Comparison of ENCODE assay signal across 20 cellular contexts in the genomic region with DNA sequence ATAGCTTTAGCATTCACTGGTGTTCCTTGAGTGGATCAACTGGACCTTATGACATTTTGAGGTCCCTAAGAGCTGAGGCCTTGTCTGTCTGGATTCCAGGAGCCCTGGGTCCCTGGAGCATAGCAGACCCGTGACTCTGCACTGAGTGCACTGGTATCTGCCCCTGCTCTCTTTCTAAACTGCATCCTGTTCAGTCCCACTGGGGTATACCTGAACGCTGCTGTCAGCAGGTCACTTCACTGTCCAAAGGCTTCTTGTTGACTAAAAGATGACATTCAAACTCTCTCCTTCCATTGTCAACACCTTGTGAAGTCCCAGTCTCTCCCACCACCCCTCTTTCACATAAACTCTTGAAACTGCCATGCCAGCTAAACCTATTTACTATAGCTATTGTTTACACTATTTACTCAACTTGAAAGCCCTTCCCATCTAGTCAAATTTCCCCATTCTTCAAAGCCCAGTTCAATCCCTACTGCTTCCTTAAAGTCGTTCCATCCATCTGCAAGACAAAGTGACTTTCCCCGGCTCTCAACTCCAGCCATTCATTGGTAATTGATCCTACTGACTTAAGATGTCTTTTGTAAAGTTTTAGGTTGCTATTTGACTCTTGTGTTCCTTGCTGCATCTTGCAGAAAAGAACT.
A peak's percentile ranks its signal among the peaks of the same experiment; 100 is the strongest.
DNase-seq lines count a peak whose midpoint lies in the region; ATAC-seq and TF ChIP-seq lines count a peak whose summit lies in the region.
"Had no signal": no experiment of that assay in that cellular context is flagged by ENCODE, and none has a peak within 500 bp of the region (broad histone marks: within the 10 kb centered on the region; RNA-seq: fewer than 3 reads in every experiment).

No MANE protein-coding gene starts in this region.

- CTCF ChIA-PET in Panc1 (lab: Charles Lee) = no interaction called here

- TSS peak; percentile 38 for BruUV-seq in Panc1 (replicated peaks; lab: Mats Ljungman, UMichigan)

- TF ChIP-seq EP300 in suprapubic skin (IDR thresholded peaks at IDR 0.05) = no peak

- no peaks in the 10 kb centered on the region for H3K27me3 Mint-ChIP-seq in osteocyte (ENCODE audit: unreplicated experiment)
- H3K27me3 Mint-ChIP-seq: IgD-negative memory B cell had no signal

- no peak overlapping the region for H3K4me3 Mint-ChIP-seq in osteocyte (ENCODE audit: unreplicated experiment)
- H3K4me3 Mint-ChIP-seq: CD8-positive, alpha-beta T cell; IgD-negative memory B cell had no signal

- no CpG with 5 or more reads among the region's 4 CpGs for WGBS in iPS DF 6.9 (ENCODE audit: insufficient coverage, insufficient read length)
- 72% methylated on average over 4 of the region's 4 CpGs for WGBS in suprapubic skin

- peaks cover 32% of the 10 kb centered on the region for H3K4me1 Mint-ChIP-seq in osteocyte (ENCODE audit: unreplicated experiment)
- H3K4me1 Mint-ChIP-seq: IgD-negative memory B cell had no signal

- peaks cover 46% of the 10 kb centered on the region for H3K4me1 ChIP-seq in HUES6 (ENCODE audit: control insufficient read depth, insufficient read depth, low read length)
- H3K4me1 ChIP-seq in Panc1 (ENCODE audit: control insufficient read depth, insufficient read depth, low read length) = no peaks in the 10 kb centered on the region
- H3K4me1 ChIP-seq in iPS DF 6.9 (ENCODE audit: control insufficient read depth, insufficient read depth, low read length) = peaks cover 10% of the 10 kb centered on the region
- peaks cover 14% of the 10 kb centered on the region for H3K4me1 ChIP-seq in suprapubic skin

- H3K9me3 Mint-ChIP-seq in osteocyte (ENCODE audit: unreplicated experiment) = no peaks in the 10 kb centered on the region
- H3K9me3 Mint-ChIP-seq: CD8-positive, alpha-beta T cell; IgD-negative memory B cell had no signal

- H3K27me3 ChIP-seq in HUES6 (ENCODE audit: control insufficient read depth, insufficient read depth, low read length) (0 out of 2 replicates have a peak, but pooled peaks cover 3% of the 10 kb centered on the region), Panc1 (ENCODE audit: control insufficient read depth, insufficient read depth, low read length) (no peaks in the 10 kb centered on the region), iPS DF 6.9 (ENCODE audit: control insufficient read depth, insufficient read depth, low read length) (no peaks in the 10 kb centered on the region), suprapubic skin (no peaks in the 10 kb centered on the region)
- H3K27me3 ChIP-seq: BLaER1 treated with 17β-estradiol and CSF1 and Interleukin-3, amounts not matched to agents 10 nM and 100 nM had no signal

- 0 out of 2 replicates have a peak overlapping the region, but pooled peaks have one; percentile 49 for H3K27ac ChIP-seq in HUES6 (ENCODE audit: low read depth, low read length)
- H3K27ac ChIP-seq in Panc1 (ENCODE audit: low read length) = no peak overlapping the region
- no peak overlapping the region for H3K27ac ChIP-seq in iPS DF 6.9 (ENCODE audit: low read length)
- no peak overlapping the region for H3K27ac ChIP-seq in suprapubic skin
- H3K27ac ChIP-seq: BLaER1 treated with 17β-estradiol and CSF1 and Interleukin-3, amounts not matched to agents 10 nM and 100 nM; RWPE1 had no signal

- peaks cover 6% of the 10 kb centered on the region for H3K36me3 Mint-ChIP-seq in osteocyte (ENCODE audit: unreplicated experiment)
- H3K36me3 Mint-ChIP-seq: CD8-positive, alpha-beta T cell; IgD-negative memory B cell had no signal

- intact Hi-C loops in Panc1 (cut with micrococcal nuclease; ENCODE audit: unreplicated experiment) (no loop called here), posterior vena cava (cut with DNase I) (no loop called here), posterior cingulate gyrus (cut with DNase I) (no loop called here)

- ATAC-seq in Panc1 = no peak
- ATAC-seq: CD8-positive, alpha-beta T cell; PC-3; SK-N-SH treated with all-trans-retinoic acid at 6 μM for 48 hours had no signal

- H3K36me3 ChIP-seq in HUES6 (ENCODE audit: control insufficient read depth, insufficient read depth, low read length) (no peaks in the 10 kb centered on the region), Panc1 (ENCODE audit: control insufficient read depth, insufficient read depth, low read length) (no peaks in the 10 kb centered on the region), iPS DF 6.9 (ENCODE audit: control insufficient read depth, insufficient read depth, low read length) (no peaks in the 10 kb centered on the region), suprapubic skin (no peaks in the 10 kb centered on the region)
- H3K36me3 ChIP-seq: BLaER1 treated with 17β-estradiol and CSF1 and Interleukin-3, amounts not matched to agents 10 nM and 100 nM; HAP-1 had no signal

- H3K4me3 ChIP-seq in HUES6 (ENCODE audit: low read depth, low read length) (peak overlapping the region; percentile 18; the same call in 1 of the 2 replicates), Panc1 (ENCODE audit: low read depth in 2 of 2, low read length in 2 of 2) (no peak overlapping the region), iPS DF 6.9 (ENCODE audit: low read length) (no peak overlapping the region), suprapubic skin (no peak overlapping the region)
- H3K4me3 ChIP-seq: BLaER1 treated with 17β-estradiol and CSF1 and Interleukin-3, amounts not matched to agents 10 nM and 100 nM; HAP-1 had no signal

- peak overlapping the region; percentile 15 for H3K27ac Mint-ChIP-seq in osteocyte (ENCODE audit: unreplicated experiment)
- H3K27ac Mint-ChIP-seq: CD8-positive, alpha-beta T cell; IgD-negative memory B cell had no signal

- peak overlapping the region; percentile 50 for H3K9ac ChIP-seq in HUES6 (ENCODE audit: low read length)
- H3K9ac ChIP-seq: BLaER1 treated with 17β-estradiol and CSF1 and Interleukin-3, amounts not matched to agents 10 nM and 100 nM had no signal

- no peak for TF ChIP-seq POLR2A in suprapubic skin (IDR thresholded peaks at IDR 0.05)

- DNase-seq in Panc1 (ENCODE audit: low read depth, low spot score) (no peak), iPS DF 6.9 (ENCODE audit: low read depth, low spot score) (peak; percentile 64), osteocyte (ENCODE audit: extremely low spot score, unreplicated experiment) (no peak), posterior vena cava (ENCODE audit: low spot score) (no peak), posterior cingulate gyrus (no peak), suprapubic skin (ENCODE audit: low spot score in 2 of 2) (no peak)
- DNase-seq: Calu3; CD8-positive, alpha-beta T cell; Karpas-422; NCI-H1436; NCI-H2029 treated with DMSO at 0.1 percent for 48 hours; NCI-H510A treated with DMSO at 0.1 percent for 48 hours; PC-3; SIG-M5 had no signal

- in situ Hi-C loops in Panc1 (cut with HindIII; ENCODE audit: low pct_unique_long_range_greater_than_20kb, low sequenced_read_pairs) = no loop called here

- TF ChIP-seq CTCF in Panc1 (IDR thresholded peaks at IDR 0.05) (no peak), osteocyte (IDR thresholded peaks at IDR 0.05) (no peak), suprapubic skin (IDR thresholded peaks at IDR 0.05) (no peak)

- H3K9me3 ChIP-seq in HUES6 (ENCODE audit: control insufficient read depth, insufficient read depth, low read depth, low read length) (no peaks in the 10 kb centered on the region), Panc1 (ENCODE audit: control insufficient read depth, insufficient read depth, low read depth, low read length) (no peaks in the 10 kb centered on the region), iPS DF 6.9 (ENCODE audit: control insufficient read depth, insufficient read depth, low read length) (no peaks in the 10 kb centered on the region), suprapubic skin (no peaks in the 10 kb centered on the region)
- H3K9me3 ChIP-seq: BLaER1 treated with 17β-estradiol and CSF1 and Interleukin-3, amounts not matched to agents 10 nM and 100 nM; HAP-1 had no signal

- POLR2A ChIA-PET in Panc1 (lab: Charles Lee) = no interaction called here
